Comparison of ENCODE assay signal across 24 cellular contexts in the genomic region with DNA sequence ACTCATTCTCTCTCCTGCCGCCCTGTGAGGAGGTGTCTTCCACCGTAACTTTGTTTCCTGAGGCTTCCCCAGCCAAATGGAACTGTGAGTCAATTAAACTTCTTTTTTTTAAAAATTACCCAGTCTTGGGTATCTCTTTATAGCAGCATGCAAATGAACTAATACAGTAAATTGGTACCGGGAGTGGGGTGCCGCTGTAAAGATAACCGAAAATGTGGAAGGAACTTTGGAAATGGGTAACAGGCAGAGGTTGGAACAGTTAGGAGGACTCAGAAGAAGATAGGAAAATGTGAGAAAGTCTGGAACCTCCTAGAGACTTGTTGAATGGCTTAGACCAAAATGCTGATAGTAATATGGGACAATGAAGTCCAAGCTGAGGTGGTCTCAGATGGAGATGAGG. TPM values are rescaled to one million over a fixed set of nuclear protein-coding genes. Genes with fewer than 3 reads are reported as not detected.
DNase-seq lines count a peak whose midpoint lies in the region; ATAC-seq, FAIRE-seq and TF ChIP-seq lines count a peak whose summit lies in the region.
"Had no signal": no experiment of that assay in that cellular context is flagged by ENCODE, and none has a peak within 500 bp of the region (broad histone marks: within the 10 kb centered on the region; RNA-seq: fewer than 3 reads in every experiment).

No MANE protein-coding gene starts in this region.

- in situ Hi-C loops in K562 (cut with MboI): no loop called here

- no peak for ATAC-seq in K562
- ATAC-seq: A549; CD8-positive, alpha-beta T cell had no signal

- TF ChIP-seq EP300 in K562 (IDR thresholded peaks at IDR 0.05; ENCODE audit: low read length): no peak

- TF ChIP-seq POLR2A in K562 (conservative IDR thresholded peaks at IDR 0.05): no peak

- peaks cover 20% of the 10 kb centered on the region for H3K79me2 ChIP-seq in K562 (ENCODE audit: control insufficient read depth, insufficient read depth, low read length)

- peaks cover 32% of the 10 kb centered on the region for H3K36me3 Mint-ChIP-seq in Calu3 (ENCODE audit: insufficient read depth, unreplicated experiment)
- H3K36me3 Mint-ChIP-seq in endothelial cell (ENCODE audit: low read depth, unreplicated experiment): peaks cover 41% of the 10 kb centered on the region

- H3K4me3 Mint-ChIP-seq in Calu3 (ENCODE audit: low read depth, unreplicated experiment) (no peak overlapping the region), endothelial cell (ENCODE audit: unreplicated experiment) (peak overlapping the region; percentile 85)
- H3K4me3 Mint-ChIP-seq: B cell; CD4-positive, alpha-beta T cell; CD8-positive, alpha-beta T cell had no signal

- peaks cover 1% of the 10 kb centered on the region; the same call in 1 of the 2 replicates for H3K9me3 ChIP-seq in K562 (replicated peaks; ENCODE audit: control insufficient read depth, insufficient read depth, low read depth, low read length)

- POLR2A ChIA-PET in K562 (lab: Yijun Ruan, JAX): no interaction called here

- no peaks in the 10 kb centered on the region for H4K20me1 ChIP-seq in K562 (replicated peaks; ENCODE audit: control insufficient read depth, insufficient read depth, low read length)

- no peak for TF ChIP-seq CTCF in Calu3 (IDR thresholded peaks at IDR 0.05; ENCODE audit: unreplicated experiment)
- no peak for TF ChIP-seq CTCF in K562 (IDR thresholded peaks at IDR 0.05 in 2 of 3, conservative IDR thresholded peaks at IDR 0.05 in 1 of 3; ENCODE audit: insufficient read depth in 2 of 3, low read depth in 1 of 3, low read length in 3 of 3)
- no peak for TF ChIP-seq CTCF in endothelial cell (IDR thresholded peaks at IDR 0.05; ENCODE audit: unreplicated experiment)

- peaks cover 30% of the 10 kb centered on the region for H3K4me1 Mint-ChIP-seq in Calu3 (ENCODE audit: low read depth, unreplicated experiment)
- peaks cover 15% of the 10 kb centered on the region for H3K4me1 Mint-ChIP-seq in endothelial cell (ENCODE audit: unreplicated experiment)

- no peaks in the 10 kb centered on the region for H3K36me3 ChIP-seq in K562 (ENCODE audit: control insufficient read depth, insufficient read depth, low read length)

- no peaks in the 10 kb centered on the region for H3K9me1 ChIP-seq in K562 (ENCODE audit: control insufficient read depth, insufficient read depth, low read length)

- BruUV-seq in Calu3 (replicated peaks; lab: Mats Ljungman, UMichigan) (no TSS peak), K562 (replicated peaks; lab: Mats Ljungman, UMichigan) (no TSS peak)

- H3K4me1 ChIP-seq in K562 (replicated peaks in 1 of 2; ENCODE audit: control insufficient read depth in 2 of 2, insufficient read depth in 2 of 2, low read length in 2 of 2): no peaks in the 10 kb centered on the region; a peak in 1 of 5 replicates
- H3K4me1 ChIP-seq: A549 had no signal

- no peak overlapping the region for H2AFZ ChIP-seq in K562 (ENCODE audit: low read depth, low read length)

- H3K27ac ChIP-seq in K562 (ENCODE audit: extremely low read depth, low read depth, low read length): no peak overlapping the region
- H3K27ac ChIP-seq: 22Rv1; A549; BLaER1 treated with 17β-estradiol and CSF1 and Interleukin-3, amounts not matched to agents 10 nM and 100 nM; C4-2B had no signal

- H3K27ac Mint-ChIP-seq in Calu3 (ENCODE audit: unreplicated experiment): peak overlapping the region; percentile 9
- H3K27ac Mint-ChIP-seq in endothelial cell (ENCODE audit: unreplicated experiment): no peak overlapping the region
- H3K27ac Mint-ChIP-seq: B cell; CD4-positive, alpha-beta T cell; CD8-positive, alpha-beta T cell had no signal

- no peak for TF ChIP-seq RAD21 in K562 (CRISPR knock-in tag; conservative IDR thresholded peaks at IDR 0.05 in 1 of 2, IDR thresholded peaks at IDR 0.05 in 1 of 2)

- H3K4me2 ChIP-seq in K562 (ENCODE audit: insufficient read depth, low read length): no peak overlapping the region
- H3K4me2 ChIP-seq: A549; BLaER1 treated with 17β-estradiol and CSF1 and Interleukin-3, amounts not matched to agents 10 nM and 100 nM had no signal

- intact Hi-C loops in Calu3 (cut with micrococcal nuclease; ENCODE audit: unreplicated experiment): no loop called here
- intact Hi-C loops in K562 (cut with micrococcal nuclease): no loop called here

- no peak overlapping the region for H3K9ac ChIP-seq in K562 (ENCODE audit: insufficient read depth in 1 of 2, low read depth in 2 of 2, low read length in 2 of 2)
- H3K9ac ChIP-seq: BLaER1 treated with 17β-estradiol and CSF1 and Interleukin-3, amounts not matched to agents 10 nM and 100 nM had no signal

- no peaks in the 10 kb centered on the region for H3K27me3 Mint-ChIP-seq in Calu3 (ENCODE audit: unreplicated experiment)
- peaks cover 5% of the 10 kb centered on the region for H3K27me3 Mint-ChIP-seq in endothelial cell (ENCODE audit: unreplicated experiment)
- H3K27me3 Mint-ChIP-seq: B cell; CD4-positive, alpha-beta T cell had no signal

- no peaks in the 10 kb centered on the region for H3K27me3 ChIP-seq in K562 (ENCODE audit: control insufficient read depth in 2 of 2, insufficient read depth in 2 of 2, low read length in 2 of 2)
- H3K27me3 ChIP-seq: BLaER1 treated with 17β-estradiol and CSF1 and Interleukin-3, amounts not matched to agents 10 nM and 100 nM had no signal

- FAIRE-seq in K562 (lab: Jason Lieb, UNC): no peak
- FAIRE-seq: A549, GM12891, GM19239 had no signal

- H3K9me3 Mint-ChIP-seq in Calu3 (ENCODE audit: low read depth, unreplicated experiment) (peaks cover 21% of the 10 kb centered on the region), endothelial cell (ENCODE audit: unreplicated experiment) (peaks cover 20% of the 10 kb centered on the region)

- no peak overlapping the region for H3K4me3 ChIP-seq in K562
- H3K4me3 ChIP-seq: A549 had no signal

- WGBS in K562 (ENCODE audit: insufficient coverage, low coverage, missing lambda C conversion rate): 58% methylated on average over 5 of the region's 5 CpGs

- DNase-seq in Calu3 (no peak), K562 (ENCODE audit: extremely low read depth in 1 of 4, low spot score in 3 of 4) (no peak), endothelial cell (ENCODE audit: low spot score) (no peak), NCI-H2227 treated with DMSO at 0.1 percent for 48 hours (lab: John Stamatoyannopoulos, UW) (no peak), NCI-H748 treated with DMSO at 0.1 percent for 48 hours (lab: John Stamatoyannopoulos, UW) (no peak), GF-D8 (lab: John Stamatoyannopoulos, UW) (no peak)
- DNase-seq: AML-193; Caco-2; CD4-positive, alpha-beta T cell; CD8-positive, alpha-beta T cell; DMS 273 treated with DMSO at 0.1 percent for 48 hours; DMS153; DMS53; DMS79; DND-41; EL; GDM1 had no signal

- CTCF ChIA-PET in Calu3 (lab: Charles Lee): no interaction called here
- CTCF ChIA-PET in K562 (lab: Yijun Ruan, JAX; ENCODE audit: low intra/inter-chr PET ratio): no interaction called here

TF ChIP-seq in K562, 482 proteins besides CTCF, POLR2A, EP300 and RAD21:
- TF ChIP-seq POLR3A (IDR thresholded peaks at IDR 0.05; ENCODE audit: borderline replicate concordance, extremely low read depth, insufficient read depth, insufficient read length): no peak
- TF ChIP-seq ZNF707 (CRISPR knock-in tag; conservative IDR thresholded peaks at IDR 0.05): peak; percentile 99
- TF ChIP-seq RAD51 (IDR thresholded peaks at IDR 0.05; ENCODE audit: borderline replicate concordance, low read depth): no peak
- TF ChIP-seq CBX3 (IDR thresholded peaks at IDR 0.05; ENCODE audit: borderline replicate concordance in 1 of 2, low read length in 2 of 2): peak in 1 of 2 experiments; percentile 45; a peak in 1 of 3 replicates
- TF ChIP-seq CREM (IDR thresholded peaks at IDR 0.05; ENCODE audit: low read depth): no peak
- TF ChIP-seq ZNF586 (CRISPR knock-in tag; conservative IDR thresholded peaks at IDR 0.05): no peak
TF ChIP-seq in K562: peak in this region for 2.

RNA-seq across cellular contexts. Expression of a gene that starts 55.8 kb away (rescaled TPM):
- total RNA-seq in Calu3 (2022) (284 and 332 TPM in 2 replicates), K562 (2014; rRNA removed) (23.9 and 25.8 TPM in 2 replicates), K562 (2014; rRNA removed; fragmentation: Illumina TruSeq; extraction: Trizol) (26.5 and 35.5 TPM in 2 replicates), K562 (2015; rRNA removed; fragmentation: Illumina TruSeq; extraction: Trizol) (18.3 and 23.5 TPM in 2 replicates), K562 (2021) (31.1 and 32.6 TPM in 2 replicates), endothelial cell (ENCODE audit: unreplicated experiment) (314 TPM)
- total RNA-seq in K562 (2011; cell fraction: chromatin; rRNA removed; ENCODE audit: low replicate concordance): 25.7 and 90.9 TPM in 2 replicates
- 7.8 and 13.9 TPM in 2 replicates for total RNA-seq in K562 (2011; cell fraction: nucleolus; rRNA removed)
- 39.1 and 61.2 TPM in 2 replicates for total RNA-seq in K562 (2011; cell fraction: nucleoplasm; rRNA removed)
- polyA plus RNA-seq in K562 (2011; rRNA removed) (20.5 and 20.9 TPM in 2 replicates), K562 (2014; fragmentation: Illumina TruSeq; extraction: Trizol) (53.6 and 54.5 TPM in 2 replicates), K562 (2014; fragmentation: Nextera tagmentation; extraction: Ambion mirVana) (10 to 100 TPM in 1 of 2 experiments, 1 to 10 TPM in 1; 5.1 to 12.2 TPM), K562 (2014; rRNA removed) (22.7 and 25.0 TPM in 2 replicates)
- polyA plus RNA-seq in K562 (2011; cell fraction: cytosol; rRNA removed): 10.6 and 21.0 TPM in 2 replicates
- 25.7 and 33.2 TPM in 2 replicates for polyA plus RNA-seq in K562 (2011; cell fraction: nucleus; rRNA removed)
- 24.5 and 40.7 TPM in 2 replicates for polyA plus RNA-seq in K562 (2012)
- 34.2 and 38.4 TPM in 2 replicates for polyA minus RNA-seq in K562 (2011; rRNA and poly(A)+ RNA removed)
- 15.0 and 19.6 TPM in 2 replicates for polyA minus RNA-seq in K562 (2011; cell fraction: cytosol; rRNA and poly(A)+ RNA removed)
- polyA minus RNA-seq in K562 (2011; cell fraction: nucleus; rRNA and poly(A)+ RNA removed): 22.5 and 41.9 TPM in 2 replicates
